Comparison of ENCODE assay signal across 1 cellular context in the genomic region with DNA sequence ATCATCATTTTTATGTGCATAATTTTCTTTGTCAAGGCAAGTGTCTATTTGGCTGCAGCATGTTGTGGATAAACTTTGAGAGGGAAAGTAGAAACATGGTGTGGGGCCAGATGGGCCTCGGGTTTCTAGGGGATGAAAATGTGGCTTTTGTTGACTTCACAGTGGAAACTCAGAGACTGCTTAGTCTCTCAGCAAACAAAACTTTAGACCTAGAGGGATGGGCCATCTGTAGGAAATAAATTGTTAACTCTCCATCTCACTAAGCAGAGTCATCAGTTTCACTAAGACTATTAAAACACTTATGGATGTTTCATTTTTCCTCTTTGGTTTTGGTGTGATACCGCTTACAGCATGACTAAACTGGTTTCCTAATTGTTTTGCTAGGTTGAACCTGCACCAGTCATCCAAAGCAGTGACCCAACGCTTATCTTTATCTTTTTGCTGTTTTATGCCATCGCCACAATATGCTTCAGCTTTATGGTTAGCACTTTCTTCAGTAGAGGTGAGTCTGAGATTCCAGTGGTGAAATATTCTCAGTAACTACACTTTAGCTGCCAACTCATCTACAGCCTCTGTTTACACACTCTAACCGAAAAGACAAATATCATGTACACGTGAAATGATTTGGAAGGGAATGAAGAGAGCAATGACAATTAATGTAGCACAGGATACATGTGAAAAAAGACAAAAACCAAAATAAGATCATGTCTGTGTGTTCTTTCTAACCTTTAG.
A peak's percentile ranks its signal among the peaks of the same experiment; 100 is the strongest.
TF ChIP-seq lines count a peak whose summit lies in the region.

No MANE protein-coding gene starts in this region.

TF ChIP-seq in HepG2, 621 proteins besides CTCF, POLR2A, EP300 and RAD21 (continued from another document and continues in another):
- TF ChIP-seq, protein P1, sequence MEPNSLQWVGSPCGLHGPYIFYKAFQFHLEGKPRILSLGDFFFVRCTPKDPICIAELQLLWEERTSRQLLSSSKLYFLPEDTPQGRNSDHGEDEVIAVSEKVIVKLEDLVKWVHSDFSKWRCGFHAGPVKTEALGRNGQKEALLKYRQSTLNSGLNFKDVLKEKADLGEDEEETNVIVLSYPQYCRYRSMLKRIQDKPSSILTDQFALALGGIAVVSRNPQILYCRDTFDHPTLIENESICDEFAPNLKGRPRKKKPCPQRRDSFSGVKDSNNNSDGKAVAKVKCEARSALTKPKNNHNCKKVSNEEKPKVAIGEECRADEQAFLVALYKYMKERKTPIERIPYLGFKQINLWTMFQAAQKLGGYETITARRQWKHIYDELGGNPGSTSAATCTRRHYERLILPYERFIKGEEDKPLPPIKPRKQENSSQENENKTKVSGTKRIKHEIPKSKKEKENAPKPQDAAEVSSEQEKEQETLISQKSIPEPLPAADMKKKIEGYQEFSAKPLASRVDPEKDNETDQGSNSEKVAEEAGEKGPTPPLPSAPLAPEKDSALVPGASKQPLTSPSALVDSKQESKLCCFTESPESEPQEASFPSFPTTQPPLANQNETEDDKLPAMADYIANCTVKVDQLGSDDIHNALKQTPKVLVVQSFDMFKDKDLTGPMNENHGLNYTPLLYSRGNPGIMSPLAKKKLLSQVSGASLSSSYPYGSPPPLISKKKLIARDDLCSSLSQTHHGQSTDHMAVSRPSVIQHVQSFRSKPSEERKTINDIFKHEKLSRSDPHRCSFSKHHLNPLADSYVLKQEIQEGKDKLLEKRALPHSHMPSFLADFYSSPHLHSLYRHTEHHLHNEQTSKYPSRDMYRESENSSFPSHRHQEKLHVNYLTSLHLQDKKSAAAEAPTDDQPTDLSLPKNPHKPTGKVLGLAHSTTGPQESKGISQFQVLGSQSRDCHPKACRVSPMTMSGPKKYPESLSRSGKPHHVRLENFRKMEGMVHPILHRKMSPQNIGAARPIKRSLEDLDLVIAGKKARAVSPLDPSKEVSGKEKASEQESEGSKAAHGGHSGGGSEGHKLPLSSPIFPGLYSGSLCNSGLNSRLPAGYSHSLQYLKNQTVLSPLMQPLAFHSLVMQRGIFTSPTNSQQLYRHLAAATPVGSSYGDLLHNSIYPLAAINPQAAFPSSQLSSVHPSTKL (CRISPR knock-in tag; IDR thresholded peaks at IDR 0.05) = peak; percentile 56; the same call in 1 of the 2 replicates
- TF ChIP-seq ZBTB21 (CRISPR knock-in tag; IDR thresholded peaks at IDR 0.05) (no peak), ELF4 (CRISPR knock-in tag; IDR thresholded peaks at IDR 0.05; ENCODE audit: borderline replicate concordance) (no peak), FOXO1 (CRISPR knock-in tag; IDR thresholded peaks at IDR 0.05) (peak; percentile 70; the same call in 1 of the 2 replicates), ZBTB40 (IDR thresholded peaks at IDR 0.05) (no peak), ZBTB40 (CRISPR knock-in tag; IDR thresholded peaks at IDR 0.05) (no peak), TRAFD1 (CRISPR knock-in tag; IDR thresholded peaks at IDR 0.05; ENCODE audit: borderline replicate concordance) (no peak), ISL2 (CRISPR knock-in tag; IDR thresholded peaks at IDR 0.05) (peak; percentile 57; the same call in 1 of the 2 replicates), MEF2D (CRISPR knock-in tag; IDR thresholded peaks at IDR 0.05) (no peak; the same call in 1 of the 2 replicates), DMAP1 (CRISPR knock-in tag; IDR thresholded peaks at IDR 0.05) (0 out of 2 replicates have a peak, but pooled peaks have one; percentile 31), SP5 (CRISPR knock-in tag; IDR thresholded peaks at IDR 0.05; ENCODE audit: borderline replicate concordance, low read depth) (peak; percentile 37; the same call in 1 of the 2 replicates), IKZF4 (CRISPR knock-in tag; IDR thresholded peaks at IDR 0.05; ENCODE audit: borderline replicate concordance, low read depth, not compliant biosample characterization) (no peak), MXI1 (IDR thresholded peaks at IDR 0.05; ENCODE audit: borderline replicate concordance, low read depth, low read length) (no peak; the same call in 2 of the 3 replicates), CC2D1A (CRISPR knock-in tag; IDR thresholded peaks at IDR 0.05) (no peak), MXD3 (CRISPR knock-in tag; IDR thresholded peaks at IDR 0.05) (no peak), REST (IDR thresholded peaks at IDR 0.05; ENCODE audit: borderline replicate concordance in 1 of 2, low read depth in 1 of 2, low read length in 2 of 2) (no peak), SCMH1 (CRISPR knock-in tag; IDR thresholded peaks at IDR 0.05; ENCODE audit: borderline replicate concordance) (no peak), ZNF17 (CRISPR knock-in tag; IDR thresholded peaks at IDR 0.05) (no peak)
- TF ChIP-seq, protein P2, sequence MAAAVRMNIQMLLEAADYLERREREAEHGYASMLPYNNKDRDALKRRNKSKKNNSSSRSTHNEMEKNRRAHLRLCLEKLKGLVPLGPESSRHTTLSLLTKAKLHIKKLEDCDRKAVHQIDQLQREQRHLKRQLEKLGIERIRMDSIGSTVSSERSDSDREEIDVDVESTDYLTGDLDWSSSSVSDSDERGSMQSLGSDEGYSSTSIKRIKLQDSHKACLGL (CRISPR knock-in tag; IDR thresholded peaks at IDR 0.05) = no peak
- TF ChIP-seq, protein P3, sequence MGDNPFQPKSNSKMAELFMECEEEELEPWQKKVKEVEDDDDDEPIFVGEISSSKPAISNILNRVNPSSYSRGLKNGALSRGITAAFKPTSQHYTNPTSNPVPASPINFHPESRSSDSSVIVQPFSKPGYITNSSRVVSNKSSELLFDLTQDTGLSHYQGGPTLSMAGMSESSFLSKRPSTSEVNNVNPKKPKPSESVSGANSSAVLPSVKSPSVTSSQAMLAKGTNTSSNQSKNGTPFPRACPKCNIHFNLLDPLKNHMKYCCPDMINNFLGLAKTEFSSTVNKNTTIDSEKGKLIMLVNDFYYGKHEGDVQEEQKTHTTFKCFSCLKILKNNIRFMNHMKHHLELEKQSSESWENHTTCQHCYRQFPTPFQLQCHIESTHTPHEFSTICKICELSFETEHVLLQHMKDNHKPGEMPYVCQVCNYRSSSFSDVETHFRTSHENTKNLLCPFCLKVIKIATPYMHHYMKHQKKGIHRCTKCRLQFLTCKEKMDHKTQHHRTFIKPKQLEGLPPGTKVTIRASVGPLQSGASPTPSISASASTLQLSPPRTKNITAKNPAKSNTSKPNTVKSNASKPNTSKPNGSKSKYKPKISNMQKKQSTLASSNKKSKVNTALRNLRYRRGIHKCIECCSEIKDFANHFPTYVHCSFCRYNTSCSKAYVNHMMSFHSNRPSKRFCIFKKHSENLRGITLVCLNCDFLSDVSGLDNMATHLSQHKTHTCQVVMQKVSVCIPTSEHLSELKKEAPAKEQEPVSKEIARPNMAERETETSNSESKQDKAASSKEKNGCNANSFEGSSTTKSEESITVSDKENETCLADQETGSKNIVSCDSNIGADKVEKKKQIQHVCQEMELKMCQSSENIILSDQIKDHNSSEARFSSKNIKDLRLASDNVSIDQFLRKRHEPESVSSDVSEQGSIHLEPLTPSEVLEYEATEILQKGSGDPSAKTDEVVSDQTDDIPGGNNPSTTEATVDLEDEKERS (CRISPR knock-in tag; IDR thresholded peaks at IDR 0.05) = peak; percentile 71; the same call in 1 of the 2 replicates
- TF ChIP-seq, protein P4, sequence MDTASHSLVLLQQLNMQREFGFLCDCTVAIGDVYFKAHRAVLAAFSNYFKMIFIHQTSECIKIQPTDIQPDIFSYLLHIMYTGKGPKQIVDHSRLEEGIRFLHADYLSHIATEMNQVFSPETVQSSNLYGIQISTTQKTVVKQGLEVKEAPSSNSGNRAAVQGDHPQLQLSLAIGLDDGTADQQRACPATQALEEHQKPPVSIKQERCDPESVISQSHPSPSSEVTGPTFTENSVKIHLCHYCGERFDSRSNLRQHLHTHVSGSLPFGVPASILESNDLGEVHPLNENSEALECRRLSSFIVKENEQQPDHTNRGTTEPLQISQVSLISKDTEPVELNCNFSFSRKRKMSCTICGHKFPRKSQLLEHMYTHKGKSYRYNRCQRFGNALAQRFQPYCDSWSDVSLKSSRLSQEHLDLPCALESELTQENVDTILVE (CRISPR knock-in tag; IDR thresholded peaks at IDR 0.05) = no peak; the same call in 1 of the 2 replicates
